Comparison of ENCODE assay signal across 19 cellular contexts in genomic region chr11:2904153-2905052, GRCh38. TPM values are rescaled to one million over a fixed set of nuclear protein-coding genes. Genes with fewer than 3 reads are reported as not detected.
DNase-seq lines count a peak whose midpoint lies in the region; TF ChIP-seq lines count a peak whose summit lies in the region.
"Had no signal": no experiment of that assay in that cellular context is flagged by ENCODE, and none has a peak within 500 bp of the region (broad histone marks: within the 10 kb centered on the region; RNA-seq: fewer than 3 reads in every experiment).

No MANE protein-coding gene starts in this region.

- peak overlapping the region; percentile 24 for H3K4me3 Mint-ChIP-seq in activated CD4-positive, alpha-beta memory T cell treated with anti-CD3 and anti-CD28 coated beads for 36 hours
- H3K4me3 Mint-ChIP-seq in progenitor cell of endocrine pancreas (ENCODE audit: low read depth), result no peak overlapping the region

- no peak overlapping the region for H3K4me3 ChIP-seq in skeletal muscle satellite cell (ENCODE audit: low read length)
- H3K4me3 ChIP-seq: testis had no signal

- DNase-seq in DMS 273 (lab: John Stamatoyannopoulos, UW; ENCODE audit: unreplicated experiment) (peak; percentile 35), DMS 273 treated with DMSO at 0.1 percent for 48 hours (lab: John Stamatoyannopoulos, UW) (no peak), iPS-NIHi11 (ENCODE audit: low spot score) (peak; percentile 16), NCI-H1694 treated with DMSO at 0.1 percent for 48 hours (lab: John Stamatoyannopoulos, UW) (no peak), substantia nigra (lab: John Stamatoyannopoulos, UW) (no peak), progenitor cell of endocrine pancreas (ENCODE audit: low spot score, unreplicated experiment) (no peak)
- no peak for DNase-seq in activated CD4-positive, alpha-beta memory T cell treated with anti-CD3 and anti-CD28 coated beads for 36 hours
- DNase-seq: activated CD8-positive, alpha-beta memory T cell treated with anti-CD3 and anti-CD28 coated beads, Interleukin-2, amount 50 U/mL, for 4 hours; amygdala; CD8-positive, alpha-beta T cell; foreskin melanocyte; HFFc6; islet precursor cell; NCI-H1417; NCI-H510A treated with DMSO at 0.1 percent for 48 hours; SHP77; testis had no signal

- H3K9ac ChIP-seq in skeletal muscle satellite cell (ENCODE audit: low read depth, low read length), result no peak overlapping the region

- H3K9me3 ChIP-seq in skeletal muscle satellite cell (replicated peaks; ENCODE audit: low read length), result no peaks in the 10 kb centered on the region
- H3K9me3 ChIP-seq: testis had no signal

- no peaks in the 10 kb centered on the region for H3K36me3 ChIP-seq in skeletal muscle satellite cell (ENCODE audit: insufficient read depth, low read length)

- no peak for TF ChIP-seq CTCF in progenitor cell of endocrine pancreas (IDR thresholded peaks at IDR 0.05; ENCODE audit: unreplicated experiment)

- H3K27ac ChIP-seq in substantia nigra (ENCODE audit: low read depth, low read length, poor library complexity, severe bottlenecking), result no peak overlapping the region
- H3K27ac ChIP-seq: 22Rv1, testis had no signal

- CTCF ChIA-PET in activated CD4-positive, alpha-beta memory T cell treated with anti-CD3 and anti-CD28 coated beads for 36 hours (lab: Charles Lee), result interaction anchor here (1.0 to 4.8 kb wide), 4 partner anchors 12 to 373 kb away, joined by 4 to 43 read pairs (median 7); no protein-coding TSS in a partner anchor

- peaks cover 15% of the 10 kb centered on the region for H3K36me3 Mint-ChIP-seq in activated CD4-positive, alpha-beta memory T cell treated with anti-CD3 and anti-CD28 coated beads for 36 hours
- peaks cover 3% of the 10 kb centered on the region for H3K36me3 Mint-ChIP-seq in progenitor cell of endocrine pancreas (ENCODE audit: insufficient read depth)

- intact Hi-C loops in activated CD4-positive, alpha-beta memory T cell treated with anti-CD3 and anti-CD28 coated beads for 36 hours (cut with micrococcal nuclease), result no loop called here

- H3K9me3 Mint-ChIP-seq in activated CD4-positive, alpha-beta memory T cell treated with anti-CD3 and anti-CD28 coated beads for 36 hours, result no peaks in the 10 kb centered on the region
- peaks cover 9% of the 10 kb centered on the region for H3K9me3 Mint-ChIP-seq in progenitor cell of endocrine pancreas (ENCODE audit: low read depth)
- H3K9me3 Mint-ChIP-seq: CD8-positive, alpha-beta T cell had no signal

- no peaks in the 10 kb centered on the region for H3K27me3 ChIP-seq in skeletal muscle satellite cell (ENCODE audit: control insufficient read depth, insufficient read depth, low read length)
- H3K27me3 ChIP-seq: testis had no signal

- H3K27ac Mint-ChIP-seq in activated CD4-positive, alpha-beta memory T cell treated with anti-CD3 and anti-CD28 coated beads for 36 hours, result no peak overlapping the region
- no peak overlapping the region for H3K27ac Mint-ChIP-seq in progenitor cell of endocrine pancreas
- H3K27ac Mint-ChIP-seq: CD8-positive, alpha-beta T cell; HFFc6 had no signal

- peak overlapping the region; percentile 12 for H3K4me2 ChIP-seq in skeletal muscle satellite cell (ENCODE audit: low read length)

- POLR2A ChIA-PET in activated CD4-positive, alpha-beta memory T cell treated with anti-CD3 and anti-CD28 coated beads for 36 hours (lab: Charles Lee), result interaction anchor here (1.0 kb wide), 1 partner anchor 11 kb away, joined by 3 read pairs; no protein-coding TSS in a partner anchor

- peaks cover 18% of the 10 kb centered on the region for H3K4me1 ChIP-seq in skeletal muscle satellite cell (ENCODE audit: control insufficient read depth, insufficient read depth, low read length)

- no peaks in the 10 kb centered on the region for H3K27me3 Mint-ChIP-seq in activated CD4-positive, alpha-beta memory T cell treated with anti-CD3 and anti-CD28 coated beads for 36 hours
- H3K27me3 Mint-ChIP-seq in progenitor cell of endocrine pancreas, result peaks cover 42% of the 10 kb centered on the region

- peaks cover 14% of the 10 kb centered on the region for H3K4me1 Mint-ChIP-seq in activated CD4-positive, alpha-beta memory T cell treated with anti-CD3 and anti-CD28 coated beads for 36 hours (ENCODE audit: low read depth)
- no peaks in the 10 kb centered on the region for H3K4me1 Mint-ChIP-seq in progenitor cell of endocrine pancreas (ENCODE audit: low read depth)

RNA-seq across cellular contexts. Expression of gene CDKN1C, which starts 18.8 kb away (rescaled TPM):
- under 1 TPM; 0.41 to 0.69 TPM for total RNA-seq in activated CD4-positive, alpha-beta memory T cell treated with anti-CD3 and anti-CD28 coated beads for 36 hours
- total RNA-seq in skeletal muscle satellite cell (2012; rRNA removed), result 0.51 and 1.3 TPM in 2 replicates
- total RNA-seq in progenitor cell of endocrine pancreas, result 247 and 268 TPM in 2 replicates

RNA-seq across cellular contexts. Expression of gene PHLDA2, which starts 24.8 kb away (rescaled TPM):
- 1 to 10 TPM; 7.6 to 8.3 TPM for total RNA-seq in activated CD4-positive, alpha-beta memory T cell treated with anti-CD3 and anti-CD28 coated beads for 36 hours
- 11.8 and 15.5 TPM in 2 replicates for total RNA-seq in skeletal muscle satellite cell (2012; rRNA removed)
- 1.2 and 1.9 TPM in 2 replicates for total RNA-seq in progenitor cell of endocrine pancreas

Comparison
In these comparisons a context has a peak if more than half of its experiments do, and no peak if none do; other contexts are left out.
1. DNase-seq: peak in DMS 273 (single experiment) and iPS-NIHi11 (single experiment); none in DMS 273 treated with DMSO at 0.1 percent for 48 hours (single experiment), activated CD4-positive, alpha-beta memory T cell treated with anti-CD3 and anti-CD28 coated beads for 36 hours (single experiment), NCI-H1694 treated with DMSO at 0.1 percent for 48 hours (single experiment), substantia nigra (0 of 49) and progenitor cell of endocrine pancreas (single experiment).
2. RNA of gene CDKN1C, which starts 18.8 kb away (total RNA-seq): 247 to 268 TPM in progenitor cell of endocrine pancreas; 0.41 to 0.69 TPM in activated CD4-positive, alpha-beta memory T cell treated with anti-CD3 and anti-CD28 coated beads for 36 hours; every median in the first group is over 100 times any median in the second.